8 cellular contexts compared by ENCODE assay signal in genomic region chr2:174248998-174249592, GRCh38. TPM values are rescaled to one million over a fixed set of nuclear protein-coding genes. Genes with fewer than 3 reads are reported as not detected.
A peak's percentile ranks its signal among the peaks of the same experiment; 100 is the strongest.
DNase-seq lines count a peak whose midpoint lies in the region; TF ChIP-seq lines count a peak whose summit lies in the region.

No MANE protein-coding gene starts in this region.

- H3K9me3 ChIP-seq in MG63 (no peaks in the 10 kb centered on the region), duodenal mucosa (ENCODE audit: control insufficient read depth in 1 of 2, low read length in 2 of 2) (no peaks in the 10 kb centered on the region)

- H3K36me3 Mint-ChIP-seq in nephron progenitor cell (ENCODE audit: low read depth) = peaks cover 21% of the 10 kb centered on the region

- peaks cover 25% of the 10 kb centered on the region for H3K36me3 ChIP-seq in MG63
- H3K36me3 ChIP-seq in duodenal mucosa (ENCODE audit: control insufficient read depth in 1 of 2, insufficient read depth in 2 of 2, low read length in 2 of 2) = peaks cover 0 to 5% of the 10 kb centered on the region in 2 donors

- peaks cover 4% of the 10 kb centered on the region for H3K27me3 Mint-ChIP-seq in nephron progenitor cell (ENCODE audit: low read depth, poor library complexity)

- peak overlapping the region; percentile 82 for H3K4me3 ChIP-seq in MG63
- H3K4me3 ChIP-seq in duodenal mucosa (ENCODE audit: low read depth in 1 of 2, low read length in 2 of 2) = peak overlapping the region; percentile 66 to 85

- H3K27me3 ChIP-seq in MG63 (no peaks in the 10 kb centered on the region), duodenal mucosa (ENCODE audit: control insufficient read depth in 1 of 2, insufficient read depth in 2 of 2, low read length in 2 of 2) (no peaks in the 10 kb centered on the region)

- DNase-seq in MG63 = no peak
- DNase-seq in nephron progenitor cell = no peak
- DNase-seq in HPDE6-E6E7 (ENCODE audit: extremely low spot score) = no peak
- DNase-seq in Ammon's horn (ENCODE audit: low spot score) = no peak
- no peak for DNase-seq in GF-D8 (lab: John Stamatoyannopoulos, UW)
- no peak for DNase-seq in cerebellar nuclear complex (lab: John Stamatoyannopoulos, UW)

- TF ChIP-seq CTCF in C4-2B (conservative IDR thresholded peaks at IDR 0.05) (no peak), nephron progenitor cell (IDR thresholded peaks at IDR 0.05) (no peak)

- H3K4me1 ChIP-seq in duodenal mucosa (ENCODE audit: control insufficient read depth in 1 of 2, insufficient read depth in 2 of 2, low read length in 2 of 2) = peaks cover 12 to 15% of the 10 kb centered on the region in 2 donors

- H3K4me1 Mint-ChIP-seq in nephron progenitor cell = peaks cover 32% of the 10 kb centered on the region

- peak overlapping the region; percentile 71 for H3K4me3 Mint-ChIP-seq in nephron progenitor cell

- peak overlapping the region; percentile 67 to 81 for H3K9ac ChIP-seq in duodenal mucosa (ENCODE audit: low read depth in 1 of 2, low read length in 2 of 2)

- H3K9me3 Mint-ChIP-seq in nephron progenitor cell = peaks cover 9% of the 10 kb centered on the region

- H3K27ac ChIP-seq in C4-2B = peak overlapping the region; percentile 95
- H3K27ac ChIP-seq in duodenal mucosa (ENCODE audit: low read depth, low read length) = no peak overlapping the region

- H3K27ac Mint-ChIP-seq in nephron progenitor cell = no peak overlapping the region

RNA-seq across cellular contexts. Expression of gene OLA1, which starts 0.8 kb away (rescaled TPM):
- 232 and 416 TPM in 2 replicates for total RNA-seq in MG63 (2014; rRNA removed; shearing (Covaris generic); ENCODE audit: low replicate concordance)
